In the genomic region with DNA sequence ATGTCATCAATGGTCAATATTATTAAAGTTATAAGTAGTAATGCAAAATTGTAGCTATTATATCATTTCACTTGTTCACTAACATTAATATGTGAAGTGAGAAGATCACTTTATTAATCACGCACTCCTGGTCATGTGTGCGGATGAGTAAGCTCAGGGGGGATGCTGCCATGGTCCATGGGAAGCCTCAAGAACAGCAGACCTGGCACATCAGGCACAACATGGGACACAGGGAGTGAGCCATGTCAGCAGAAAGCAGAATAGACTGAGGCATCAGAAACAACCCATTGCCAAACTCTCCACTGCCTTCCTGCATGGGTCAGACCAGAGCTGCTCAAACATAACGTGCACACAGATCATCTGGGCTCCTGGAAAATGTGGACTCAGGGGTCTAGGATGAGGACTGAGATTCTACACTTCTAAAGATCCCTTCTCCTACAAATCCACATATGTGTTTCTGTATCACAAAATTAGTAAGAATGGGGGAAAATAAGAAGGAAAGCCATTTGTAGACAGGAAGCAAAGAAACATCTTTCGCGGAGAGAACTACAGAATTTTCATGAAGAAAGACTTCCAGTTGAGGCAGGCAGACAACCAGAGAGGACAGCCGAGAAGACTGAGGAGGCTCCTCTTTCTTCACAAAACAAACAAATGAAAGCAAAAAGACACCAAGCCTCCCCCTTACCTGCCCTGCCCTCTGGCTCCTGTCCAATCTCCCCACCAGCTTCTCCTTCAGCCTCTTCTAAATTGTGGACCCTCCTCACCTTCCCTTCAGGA, we compare ENCODE assay signal across 1 cellular context.
TF ChIP-seq lines count a peak whose summit lies in the region.

No MANE protein-coding gene starts in this region.

TF ChIP-seq in K562, 482 proteins besides CTCF, POLR2A, EP300 and RAD21 (continued from another document):
- TF ChIP-seq, protein P1, sequence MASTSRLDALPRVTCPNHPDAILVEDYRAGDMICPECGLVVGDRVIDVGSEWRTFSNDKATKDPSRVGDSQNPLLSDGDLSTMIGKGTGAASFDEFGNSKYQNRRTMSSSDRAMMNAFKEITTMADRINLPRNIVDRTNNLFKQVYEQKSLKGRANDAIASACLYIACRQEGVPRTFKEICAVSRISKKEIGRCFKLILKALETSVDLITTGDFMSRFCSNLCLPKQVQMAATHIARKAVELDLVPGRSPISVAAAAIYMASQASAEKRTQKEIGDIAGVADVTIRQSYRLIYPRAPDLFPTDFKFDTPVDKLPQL (IDR thresholded peaks at IDR 0.05; ENCODE audit: extremely low read depth, insufficient read length): no peak
- TF ChIP-seq NEUROD1 (IDR thresholded peaks at IDR 0.05; ENCODE audit: borderline replicate concordance, low read depth, low read length, partially characterized antibody): peak; percentile 39
- TF ChIP-seq ZNF184 (CRISPR knock-in tag; IDR thresholded peaks at IDR 0.05): no peak
- no peak for TF ChIP-seq CREB3L1 (IDR thresholded peaks at IDR 0.05; ENCODE audit: borderline replicate concordance, low read depth)
- TF ChIP-seq MXI1 (IDR thresholded peaks at IDR 0.05; ENCODE audit: low read depth, low read length): 0 out of 2 replicates have a peak, but pooled peaks have one; percentile 17
- 0 out of 2 replicates have a peak, but pooled peaks have one; percentile 30 for TF ChIP-seq TAF7 (tag; IDR thresholded peaks at IDR 0.05)
- TF ChIP-seq, protein P2, sequence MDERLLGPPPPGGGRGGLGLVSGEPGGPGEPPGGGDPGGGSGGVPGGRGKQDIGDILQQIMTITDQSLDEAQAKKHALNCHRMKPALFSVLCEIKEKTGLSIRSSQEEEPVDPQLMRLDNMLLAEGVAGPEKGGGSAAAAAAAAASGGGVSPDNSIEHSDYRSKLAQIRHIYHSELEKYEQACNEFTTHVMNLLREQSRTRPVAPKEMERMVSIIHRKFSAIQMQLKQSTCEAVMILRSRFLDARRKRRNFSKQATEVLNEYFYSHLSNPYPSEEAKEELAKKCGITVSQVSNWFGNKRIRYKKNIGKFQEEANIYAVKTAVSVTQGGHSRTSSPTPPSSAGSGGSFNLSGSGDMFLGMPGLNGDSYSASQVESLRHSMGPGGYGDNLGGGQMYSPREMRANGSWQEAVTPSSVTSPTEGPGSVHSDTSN (CRISPR knock-in tag; IDR thresholded peaks at IDR 0.05; ENCODE audit: low read depth): 0 out of 2 replicates have a peak, but pooled peaks have one; percentile 15
- TF ChIP-seq, protein P2 (tag; conservative IDR thresholded peaks at IDR 0.05; ENCODE audit: low read depth): no peak
- TF ChIP-seq XRCC5 (IDR thresholded peaks at IDR 0.05; ENCODE audit: low read depth, low read length): no peak
- 0 out of 2 replicates have a peak, but pooled peaks have one; percentile 70 for TF ChIP-seq PRMT5 (CRISPR knock-in tag; IDR thresholded peaks at IDR 0.05)
- TF ChIP-seq, protein P3, sequence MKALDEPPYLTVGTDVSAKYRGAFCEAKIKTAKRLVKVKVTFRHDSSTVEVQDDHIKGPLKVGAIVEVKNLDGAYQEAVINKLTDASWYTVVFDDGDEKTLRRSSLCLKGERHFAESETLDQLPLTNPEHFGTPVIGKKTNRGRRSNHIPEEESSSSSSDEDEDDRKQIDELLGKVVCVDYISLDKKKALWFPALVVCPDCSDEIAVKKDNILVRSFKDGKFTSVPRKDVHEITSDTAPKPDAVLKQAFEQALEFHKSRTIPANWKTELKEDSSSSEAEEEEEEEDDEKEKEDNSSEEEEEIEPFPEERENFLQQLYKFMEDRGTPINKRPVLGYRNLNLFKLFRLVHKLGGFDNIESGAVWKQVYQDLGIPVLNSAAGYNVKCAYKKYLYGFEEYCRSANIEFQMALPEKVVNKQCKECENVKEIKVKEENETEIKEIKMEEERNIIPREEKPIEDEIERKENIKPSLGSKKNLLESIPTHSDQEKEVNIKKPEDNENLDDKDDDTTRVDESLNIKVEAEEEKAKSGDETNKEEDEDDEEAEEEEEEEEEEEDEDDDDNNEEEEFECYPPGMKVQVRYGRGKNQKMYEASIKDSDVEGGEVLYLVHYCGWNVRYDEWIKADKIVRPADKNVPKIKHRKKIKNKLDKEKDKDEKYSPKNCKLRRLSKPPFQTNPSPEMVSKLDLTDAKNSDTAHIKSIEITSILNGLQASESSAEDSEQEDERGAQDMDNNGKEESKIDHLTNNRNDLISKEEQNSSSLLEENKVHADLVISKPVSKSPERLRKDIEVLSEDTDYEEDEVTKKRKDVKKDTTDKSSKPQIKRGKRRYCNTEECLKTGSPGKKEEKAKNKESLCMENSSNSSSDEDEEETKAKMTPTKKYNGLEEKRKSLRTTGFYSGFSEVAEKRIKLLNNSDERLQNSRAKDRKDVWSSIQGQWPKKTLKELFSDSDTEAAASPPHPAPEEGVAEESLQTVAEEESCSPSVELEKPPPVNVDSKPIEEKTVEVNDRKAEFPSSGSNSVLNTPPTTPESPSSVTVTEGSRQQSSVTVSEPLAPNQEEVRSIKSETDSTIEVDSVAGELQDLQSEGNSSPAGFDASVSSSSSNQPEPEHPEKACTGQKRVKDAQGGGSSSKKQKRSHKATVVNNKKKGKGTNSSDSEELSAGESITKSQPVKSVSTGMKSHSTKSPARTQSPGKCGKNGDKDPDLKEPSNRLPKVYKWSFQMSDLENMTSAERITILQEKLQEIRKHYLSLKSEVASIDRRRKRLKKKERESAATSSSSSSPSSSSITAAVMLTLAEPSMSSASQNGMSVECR (CRISPR knock-in tag; IDR thresholded peaks at IDR 0.05): no peak; the same call in 1 of the 2 replicates
